8 cellular contexts compared by ENCODE assay signal in genomic region chr5:64505769-64506566, GRCh38. TPM values are rescaled to one million over a fixed set of nuclear protein-coding genes. Genes with fewer than 3 reads are reported as not detected.
A peak's percentile ranks its signal among the peaks of the same experiment; 100 is the strongest.
DNase-seq lines count a peak whose midpoint lies in the region; ATAC-seq and TF ChIP-seq lines count a peak whose summit lies in the region.

TSS of gene RGS7BP (plus strand) at chr5:64506015. CDS start at chr5:64506625, 610 bp downstream.

- H3K4me3 ChIP-seq in NT2/D1 (ENCODE audit: insufficient read length, low read depth) (peak within 1 kb of the TSS; percentile 64), fibroblast of mammary gland (ENCODE audit: control insufficient read depth, low read depth, low read length) (peak within 1 kb of the TSS; percentile 23)

- H3K36me3 ChIP-seq in NT2/D1 (ENCODE audit: insufficient read depth, insufficient read length, low read length): no peaks in the 10 kb centered on the region

- TF ChIP-seq CTCF in fibroblast of mammary gland (conservative IDR thresholded peaks at IDR 0.05; ENCODE audit: control insufficient read depth, insufficient read depth, low read depth, low read length): no peak

- no peaks in the 10 kb centered on the region for H3K4me1 ChIP-seq in NT2/D1 (ENCODE audit: insufficient read depth, insufficient read length)

- H3K9me3 ChIP-seq in NT2/D1 (ENCODE audit: insufficient read depth, low read length): no peaks in the 10 kb centered on the region

- DNase-seq in stimulated activated CD4-positive, alpha-beta T cell treated with anti-CD3 and anti-CD28 coated beads, Interleukin-15, amount 100 ng/mL, for 24 hours: peak; percentile 8
- DNase-seq in stimulated activated CD4-positive, alpha-beta T cell treated with anti-CD3 and anti-CD28 coated beads, Interleukin-2, amount 100 ng/mL, for 48 hours: no peak
- DNase-seq in NT2/D1 (ENCODE audit: low read depth, low spot score) (peak; percentile 25), fibroblast of mammary gland (ENCODE audit: low read depth) (peak; percentile 4), myocyte (ENCODE audit: low read depth) (peak; percentile 16), A172 (ENCODE audit: low spot score) (no peak)

- ATAC-seq in GM21619 (IDR thresholded peaks at IDR 0.05; ENCODE audit: unreplicated experiment): no peak
- ATAC-seq in GM21381 (IDR thresholded peaks at IDR 0.05; ENCODE audit: unreplicated experiment): no peak

- peaks cover 41% of the 10 kb centered on the region for H3K27me3 ChIP-seq in NT2/D1 (ENCODE audit: insufficient read depth, insufficient read length)

- peak within 1 kb of the TSS; percentile 76 for H3K9ac ChIP-seq in NT2/D1 (ENCODE audit: insufficient read length, low read depth)

RNA-seq across cellular contexts. Expression of gene RGS7BP, which starts in this region (rescaled TPM):
- not detected in 2 replicates for total RNA-seq in myocyte
- polyA plus RNA-seq in myocyte (2012): not detected
- total RNA-seq in A172 (2014; rRNA removed; shearing (Covaris generic)): not detected in 2 replicates

Comparison
In these comparisons a context has a peak if more than half of its experiments do, and no peak if none do; other contexts are left out.
1. DNase-seq: peak in stimulated activated CD4-positive, alpha-beta T cell treated with anti-CD3 and anti-CD28 coated beads, Interleukin-15, amount 100 ng/mL, for 24 hours (single experiment), NT2/D1 (single experiment) and fibroblast of mammary gland (single experiment); none in stimulated activated CD4-positive, alpha-beta T cell treated with anti-CD3 and anti-CD28 coated beads, Interleukin-2, amount 100 ng/mL, for 48 hours (0 of 2) and A172 (single experiment).
2. Peak in DNase-seq in myocyte; RNA of the gene not detected or under 1 TPM.